9 cellular contexts compared by ENCODE assay signal in the genomic region with DNA sequence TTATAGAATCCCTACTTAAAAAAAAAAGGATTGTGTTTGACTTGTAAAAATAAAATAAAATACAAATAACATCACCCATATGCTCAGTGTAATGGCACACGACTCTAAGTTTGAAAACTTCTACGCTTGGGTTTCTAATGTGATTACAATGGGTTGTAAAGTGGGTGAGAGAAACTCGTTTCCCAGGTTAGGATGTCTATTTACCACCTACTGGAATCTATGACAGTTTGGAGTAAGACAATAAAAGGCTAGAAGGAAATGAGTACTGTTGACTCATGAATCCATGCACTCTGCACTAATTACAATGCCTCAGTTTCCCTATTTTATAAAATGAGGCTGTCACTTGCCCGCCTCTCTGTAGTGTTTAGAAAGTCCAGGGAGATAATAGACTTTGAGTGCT.
DNase-seq lines count a peak whose midpoint lies in the region; ATAC-seq and TF ChIP-seq lines count a peak whose summit lies in the region.
"Had no signal": no experiment of that assay in that cellular context is flagged by ENCODE, and none has a peak within 500 bp of the region (broad histone marks: within the 10 kb centered on the region; RNA-seq: fewer than 3 reads in every experiment).

No MANE protein-coding gene starts in this region.

- H3K4me3 Mint-ChIP-seq in activated CD4-positive, alpha-beta T cell treated with anti-CD3 and anti-CD28 coated beads, Interleukin-2, amount 10 ng/mL, durations not matched to agents 7 days and 5 days: peak overlapping the region; percentile 91
- H3K4me3 Mint-ChIP-seq in progenitor cell of endocrine pancreas (ENCODE audit: low read depth): peak overlapping the region; percentile 87

- no peak for ATAC-seq in HG03378 (IDR thresholded peaks at IDR 0.05; ENCODE audit: unreplicated experiment)

- H3K27ac Mint-ChIP-seq in activated CD4-positive, alpha-beta T cell treated with anti-CD3 and anti-CD28 coated beads, Interleukin-2, amount 10 ng/mL, durations not matched to agents 7 days and 5 days: no peak overlapping the region
- peak overlapping the region; percentile 29 for H3K27ac Mint-ChIP-seq in progenitor cell of endocrine pancreas

- POLR2A ChIA-PET in activated CD4-positive, alpha-beta T cell treated with anti-CD3 and anti-CD28 coated beads, Interleukin-2, amount 10 ng/mL, durations not matched to agents 7 days and 5 days (lab: Charles Lee): no interaction called here

- H3K4me1 ChIP-seq in SJSA1 (replicated peaks): peaks cover 34% of the 10 kb centered on the region
- peaks cover 19% of the 10 kb centered on the region for H3K4me1 ChIP-seq in fibroblast of lung (ENCODE audit: control insufficient read depth, extremely low read depth, insufficient read depth, low read length)

- no peaks in the 10 kb centered on the region for H4K20me1 ChIP-seq in fibroblast of lung (ENCODE audit: control insufficient read depth, extremely low read depth, insufficient read depth, low read length)

- no peak for TF ChIP-seq CTCF in fibroblast of lung (conservative IDR thresholded peaks at IDR 0.05 in 1 of 2, IDR thresholded peaks at IDR 0.05 in 1 of 2; ENCODE audit: low read depth in 1 of 2, low read length in 2 of 2)
- TF ChIP-seq CTCF in progenitor cell of endocrine pancreas (IDR thresholded peaks at IDR 0.05; ENCODE audit: unreplicated experiment): no peak

- CTCF ChIA-PET in activated CD4-positive, alpha-beta T cell treated with anti-CD3 and anti-CD28 coated beads, Interleukin-2, amount 10 ng/mL, durations not matched to agents 7 days and 5 days (lab: Charles Lee): no interaction called here

- no peaks in the 10 kb centered on the region for H3K36me3 Mint-ChIP-seq in activated CD4-positive, alpha-beta T cell treated with anti-CD3 and anti-CD28 coated beads, Interleukin-2, amount 10 ng/mL, durations not matched to agents 7 days and 5 days (ENCODE audit: low read depth)
- no peaks in the 10 kb centered on the region for H3K36me3 Mint-ChIP-seq in progenitor cell of endocrine pancreas (ENCODE audit: insufficient read depth)

- H3K27ac ChIP-seq in SJSA1 (peak overlapping the region; percentile 93), fibroblast of lung (ENCODE audit: insufficient read depth, low read length) (no peak overlapping the region)

- H3K36me3 ChIP-seq in SJSA1: no peaks in the 10 kb centered on the region
- no peaks in the 10 kb centered on the region for H3K36me3 ChIP-seq in fibroblast of lung (ENCODE audit: control insufficient read depth, insufficient read depth, low read length)

- H3K4me3 ChIP-seq in SJSA1: no peak overlapping the region
- H3K4me3 ChIP-seq in fibroblast of lung (replicated peaks in 1 of 4; ENCODE audit: control extremely low read depth in 1 of 4, insufficient read depth in 1 of 4, low read depth in 3 of 4, low read length in 4 of 4): no peak overlapping the region

- H3K9me3 Mint-ChIP-seq in activated CD4-positive, alpha-beta T cell treated with anti-CD3 and anti-CD28 coated beads, Interleukin-2, amount 10 ng/mL, durations not matched to agents 7 days and 5 days: no peaks in the 10 kb centered on the region
- no peaks in the 10 kb centered on the region for H3K9me3 Mint-ChIP-seq in progenitor cell of endocrine pancreas (ENCODE audit: low read depth)

- H3K27me3 ChIP-seq in SJSA1 (replicated peaks) (no peaks in the 10 kb centered on the region), fibroblast of lung (ENCODE audit: control insufficient read depth, insufficient read depth, low read length) (no peaks in the 10 kb centered on the region)

- peaks cover 47% of the 10 kb centered on the region for H3K4me1 Mint-ChIP-seq in activated CD4-positive, alpha-beta T cell treated with anti-CD3 and anti-CD28 coated beads, Interleukin-2, amount 10 ng/mL, durations not matched to agents 7 days and 5 days
- H3K4me1 Mint-ChIP-seq in progenitor cell of endocrine pancreas (ENCODE audit: low read depth): peaks cover 35% of the 10 kb centered on the region

- H3K4me2 ChIP-seq in fibroblast of lung (ENCODE audit: extremely low read depth, insufficient read depth, low read length): peak overlapping the region; percentile 94

- no peaks in the 10 kb centered on the region for H3K79me2 ChIP-seq in fibroblast of lung (ENCODE audit: control insufficient read depth, insufficient read depth, low read length)

- no peak overlapping the region for H2AFZ ChIP-seq in fibroblast of lung (ENCODE audit: low read length)

- H3K27me3 Mint-ChIP-seq in activated CD4-positive, alpha-beta T cell treated with anti-CD3 and anti-CD28 coated beads, Interleukin-2, amount 10 ng/mL, durations not matched to agents 7 days and 5 days: peaks cover 3% of the 10 kb centered on the region
- H3K27me3 Mint-ChIP-seq in progenitor cell of endocrine pancreas: no peaks in the 10 kb centered on the region

- H3K9me3 ChIP-seq in SJSA1 (replicated peaks) (no peaks in the 10 kb centered on the region), fibroblast of lung (ENCODE audit: control insufficient read depth, insufficient read depth, low read depth, low read length) (no peaks in the 10 kb centered on the region)

- H3K9ac ChIP-seq in fibroblast of lung (ENCODE audit: insufficient read depth, low read length): no peak overlapping the region

- DNase-seq in activated CD4-positive, alpha-beta T cell treated with anti-CD3 and anti-CD28 coated beads, Interleukin-2, amount 10 ng/mL, durations not matched to agents 7 days and 5 days: no peak
- DNase-seq in activated CD4-positive, alpha-beta T cell treated with anti-CD3 and anti-CD28 coated beads for 1 hour: no peak
- DNase-seq in SJSA1 (ENCODE audit: low read depth in 1 of 2, low spot score in 2 of 2) (no peak), fibroblast of lung (ENCODE audit: low read depth in 2 of 2) (no peak), progenitor cell of endocrine pancreas (ENCODE audit: low spot score, unreplicated experiment) (no peak), SW 1271 (lab: John Stamatoyannopoulos, UW) (no peak), COLO829 (ENCODE audit: low spot score) (no peak)
- DNase-seq: cortex of kidney had no signal
